8 cellular contexts compared by ENCODE assay signal in the genomic region with DNA sequence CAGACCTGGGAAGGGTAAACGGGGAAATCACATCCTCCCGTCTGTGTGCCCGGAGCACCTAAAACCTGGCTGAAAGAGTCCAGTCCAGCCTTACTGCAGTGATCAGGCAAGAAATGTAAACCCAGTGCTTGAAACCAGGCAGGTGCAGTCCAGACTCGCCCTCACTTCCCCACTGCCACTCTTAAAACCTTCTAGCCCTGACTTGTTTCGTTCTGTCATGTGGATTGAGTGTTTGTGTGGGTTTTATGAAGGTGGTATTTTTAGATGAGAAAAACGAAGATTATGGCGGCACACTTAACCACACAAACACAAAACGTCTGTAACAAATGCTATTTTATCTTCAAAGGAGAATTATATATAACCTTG. TPM values are rescaled to one million over a fixed set of nuclear protein-coding genes. Genes with fewer than 3 reads are reported as not detected.
DNase-seq lines count a peak whose midpoint lies in the region; ATAC-seq and TF ChIP-seq lines count a peak whose summit lies in the region.

No MANE protein-coding gene starts in this region.

- ATAC-seq in GM19035 (IDR thresholded peaks at IDR 0.05; ENCODE audit: unreplicated experiment), result peak; percentile 23
- ATAC-seq in HG03342 (IDR thresholded peaks at IDR 0.05; ENCODE audit: unreplicated experiment), result peak; percentile 21

- H3K9ac ChIP-seq in OCI-LY3 (ENCODE audit: low read length), result peak overlapping the region; percentile 88
- H3K9ac ChIP-seq in mammary epithelial cell (ENCODE audit: insufficient read depth, low read length), result peak overlapping the region; percentile 91
- peak overlapping the region; percentile 65 for H3K9ac ChIP-seq in mesendoderm (ENCODE audit: low read length)

- dilution Hi-C loops in mammary epithelial cell (cut with HindIII; ENCODE audit: low sequenced_read_pairs), result loop anchor here (5.0 kb wide), 1 partner anchor 102 kb away; no protein-coding TSS in a partner anchor

- DNase-seq in DMS53 (lab: John Stamatoyannopoulos, UW) (peak; percentile 84), mammary epithelial cell (peak; percentile 90), mesendoderm (peak; percentile 3), uterus (no peak), posterior vena cava (ENCODE audit: low spot score) (no peak)

- no peak overlapping the region for H4K8ac ChIP-seq in mesendoderm (ENCODE audit: low read depth, low read length)

- H3K56ac ChIP-seq in mesendoderm (ENCODE audit: low read length), result no peak overlapping the region

- H4K5ac ChIP-seq in mesendoderm (ENCODE audit: low read length), result no peak overlapping the region

- H2AFZ ChIP-seq in OCI-LY3 (ENCODE audit: low read depth, low read length) (peak overlapping the region; percentile 49), mammary epithelial cell (ENCODE audit: low read depth, low read length) (peak overlapping the region; percentile 87)

- no peaks in the 10 kb centered on the region for H3K9me3 ChIP-seq in OCI-LY3 (ENCODE audit: insufficient read depth, low read length)
- no peaks in the 10 kb centered on the region for H3K9me3 ChIP-seq in mammary epithelial cell (replicated peaks; ENCODE audit: insufficient read depth, low read length)
- no peaks in the 10 kb centered on the region for H3K9me3 ChIP-seq in uterus

- H3K23ac ChIP-seq in mesendoderm (ENCODE audit: low read length), result no peak overlapping the region

- TF ChIP-seq CTCF in OCI-LY3 (IDR thresholded peaks at IDR 0.05; ENCODE audit: low read depth, low read length) (no peak), mammary epithelial cell (conservative IDR thresholded peaks at IDR 0.05 in 1 of 2, IDR thresholded peaks at IDR 0.05 in 1 of 2; ENCODE audit: extremely low read depth in 1 of 2, insufficient read depth in 1 of 2, low read depth in 1 of 2, low read length in 2 of 2) (no peak), uterus (IDR thresholded peaks at IDR 0.05) (no peak)

- no peak overlapping the region for H2AK5ac ChIP-seq in mesendoderm (ENCODE audit: low read length)

- 0% methylated on average over 8 of the region's 8 CpGs for WGBS in mammary epithelial cell (ENCODE audit: low coverage, missing lambda C conversion rate)
- 100% methylated on average over 1 of the region's 8 CpGs for WGBS in mesendoderm (ENCODE audit: extremely low coverage, insufficient coverage, low lambda C conversion rate)

- H2BK5ac ChIP-seq in mesendoderm (ENCODE audit: low read length), result no peak overlapping the region

- intact Hi-C loops in mammary epithelial cell (cut with micrococcal nuclease) (loop anchor here (2.0 to 10.0 kb wide), 6 partner anchors 198 to 640 kb away; partner anchors contain the start of genes ALG11, ATP7B, NEK3 and NEK5), uterus (cut with DNase I; ENCODE audit: low total_unique reads) (no loop called here), posterior vena cava (cut with DNase I) (no loop called here)

- no peak overlapping the region for H2BK15ac ChIP-seq in mesendoderm (replicated peaks; ENCODE audit: low read depth)

- H3K18ac ChIP-seq in mesendoderm (ENCODE audit: low read length), result no peak overlapping the region

- H3K4ac ChIP-seq in mesendoderm (ENCODE audit: low read depth, low read length), result no peak overlapping the region

- H3K27me3 ChIP-seq in OCI-LY3 (ENCODE audit: low read depth, low read length) (no peaks in the 10 kb centered on the region), mammary epithelial cell (ENCODE audit: insufficient read depth, low read length) (no peaks in the 10 kb centered on the region), mesendoderm (ENCODE audit: insufficient read depth, low read length, poor library complexity) (no peaks in the 10 kb centered on the region), uterus (no peaks in the 10 kb centered on the region)

- H3K4me3 ChIP-seq in OCI-LY3 (ENCODE audit: low read length), result peak overlapping the region; percentile 88
- peak overlapping the region; percentile 74 to 97 (median 91) for H3K4me3 ChIP-seq in mammary epithelial cell (replicated peaks in 1 of 3; ENCODE audit: insufficient read depth in 1 of 3, low read depth in 2 of 3, low read length in 3 of 3)
- no peak overlapping the region for H3K4me3 ChIP-seq in mesendoderm (ENCODE audit: low read length)
- peak overlapping the region; percentile 75 to 76 for H3K4me3 ChIP-seq in uterus

- H3K27ac ChIP-seq in OCI-LY3 (ENCODE audit: low read length), result peak overlapping the region; percentile 77
- peak overlapping the region; percentile 80 for H3K27ac ChIP-seq in mammary epithelial cell (ENCODE audit: insufficient read depth, low read depth, low read length)
- H3K27ac ChIP-seq in mesendoderm (ENCODE audit: low read depth, low read length), result no peak overlapping the region
- peak overlapping the region; percentile 84 to 93 for H3K27ac ChIP-seq in uterus

- CTCF ChIA-PET in mammary epithelial cell (lab: Charles Lee; ENCODE audit: low non-redundant PET), result no interaction called here

- BruUV-seq in mammary epithelial cell (replicated peaks; lab: Mats Ljungman, UMichigan), result no TSS peak

- H3K79me1 ChIP-seq in mesendoderm (ENCODE audit: low read length), result no peaks in the 10 kb centered on the region

- TF ChIP-seq POLR2A in uterus (IDR thresholded peaks at IDR 0.05), result no peak

- H2BK120ac ChIP-seq in mesendoderm (ENCODE audit: low read depth, low read length), result no peak overlapping the region

- peaks cover 27% of the 10 kb centered on the region for H3K4me1 ChIP-seq in OCI-LY3 (ENCODE audit: low read length)
- peaks cover 35% of the 10 kb centered on the region for H3K4me1 ChIP-seq in mammary epithelial cell (ENCODE audit: insufficient read depth, low read length)
- no peaks in the 10 kb centered on the region for H3K4me1 ChIP-seq in mesendoderm (ENCODE audit: control insufficient read depth, low read depth, low read length)
- H3K4me1 ChIP-seq in uterus, result no peaks in the 10 kb centered on the region

- H3K79me2 ChIP-seq in OCI-LY3 (ENCODE audit: low read length) (peaks cover 47% of the 10 kb centered on the region), mammary epithelial cell (ENCODE audit: insufficient read depth, low read length) (peaks cover 49% of the 10 kb centered on the region), mesendoderm (ENCODE audit: control insufficient read depth, insufficient read depth, low read length) (peaks cover 8% of the 10 kb centered on the region)

- peaks cover 17% of the 10 kb centered on the region for H3K36me3 ChIP-seq in OCI-LY3 (replicated peaks; ENCODE audit: low read depth, low read length)
- no peaks in the 10 kb centered on the region for H3K36me3 ChIP-seq in mammary epithelial cell (ENCODE audit: insufficient read depth, low read length)
- no peaks in the 10 kb centered on the region for H3K36me3 ChIP-seq in mesendoderm (ENCODE audit: control insufficient read depth, insufficient read depth, low read length)
- no peaks in the 10 kb centered on the region for H3K36me3 ChIP-seq in uterus

- in situ Hi-C loops in mammary epithelial cell (cut with MboI; ENCODE audit: low sequenced_read_pairs in 2 of 2), result loop anchor here in 1 of 2 donors (5.0 to 25.0 kb wide), 3 partner anchors 107 to 442 kb away; partner anchors contain the start of genes ALG11, ATP7B and UTP14C

- peaks cover 5% of the 10 kb centered on the region; the same call in 1 of the 2 replicates for H4K20me1 ChIP-seq in OCI-LY3 (ENCODE audit: insufficient read depth, low read length)
- H4K20me1 ChIP-seq in mammary epithelial cell (ENCODE audit: insufficient read depth, low read length), result no peaks in the 10 kb centered on the region

- H3K4me2 ChIP-seq in OCI-LY3 (ENCODE audit: low read length) (peak overlapping the region; percentile 89), mammary epithelial cell (ENCODE audit: insufficient read depth, low read depth, low read length) (peak overlapping the region; percentile 80), mesendoderm (ENCODE audit: low read length) (peak overlapping the region; percentile 2)

RNA-seq across cellular contexts. Expression of gene CKAP2, which starts 0.8 kb away (rescaled TPM):
- total RNA-seq in mammary epithelial cell, result 10 to 100 TPM; 34.3 to 46.7 TPM
- polyA plus RNA-seq in mammary epithelial cell, result 15.5 TPM
- 30.7 TPM for polyA minus RNA-seq in mammary epithelial cell
- polyA plus RNA-seq in mesendoderm (2013, experiment 1 of 2), result 68.0 TPM
- polyA plus RNA-seq in mesendoderm (2013, experiment 2 of 2), result 70.1 TPM
- 10 to 100 TPM in 2 of 4 donors, 1 to 10 TPM in 1, under 1 TPM in 1; 0.26 to 35.9 (median 11.2) TPM for total RNA-seq in uterus
- 1 to 10 TPM; 5.6 to 6.1 TPM for total RNA-seq in posterior vena cava

RNA-seq across cellular contexts. Expression of gene VPS36, which starts 4.0 kb away (rescaled TPM):
- 10 to 100 TPM; 40.5 to 48.7 TPM for total RNA-seq in mammary epithelial cell
- 9.0 TPM for polyA plus RNA-seq in mammary epithelial cell
- 20.3 TPM for polyA minus RNA-seq in mammary epithelial cell
- polyA plus RNA-seq in mesendoderm (2013, experiment 1 of 2), result 18.0 TPM
- 19.2 TPM for polyA plus RNA-seq in mesendoderm (2013, experiment 2 of 2)
- total RNA-seq in uterus, result 10 to 100 TPM; 28.9 to 99.3 (median 77.6) TPM
- 10 to 100 TPM; 38.2 to 40.7 TPM for total RNA-seq in posterior vena cava

RNA-seq across cellular contexts. Expression of gene THSD1, which starts 48.5 kb away (rescaled TPM):
- 10 to 100 TPM; 27.2 to 44.5 TPM for total RNA-seq in mammary epithelial cell
- 30.7 TPM for polyA plus RNA-seq in mammary epithelial cell
- 30.0 TPM for polyA minus RNA-seq in mammary epithelial cell
- 0.08 TPM for polyA plus RNA-seq in mesendoderm (2013, experiment 1 of 2)
- 0.10 TPM for polyA plus RNA-seq in mesendoderm (2013, experiment 2 of 2)
- total RNA-seq in uterus, result 10 to 100 TPM in 3 of 4 donors, 1 to 10 TPM in 1; 5.3 to 31.2 (median 20.1) TPM
- total RNA-seq in posterior vena cava, result 1 to 10 TPM; 6.3 to 7.9 TPM

Comparison
In these comparisons a context has a peak if more than half of its experiments do, and no peak if none do; other contexts are left out.
1. DNase-seq: peak in DMS53 (single experiment), mammary epithelial cell (single experiment) and mesendoderm (single experiment); none in uterus (0 of 2) and posterior vena cava (single experiment).
2. H3K4me2 ChIP-seq: peak in every context shown above with its lines; median percentile 89 in OCI-LY3; 80 in mammary epithelial cell; 2 in mesendoderm.
3. Peak in every context shown above with its lines, with median percentiles within 50 percentile points of each other: H3K9ac ChIP-seq.